Comparison of ENCODE assay signal across 11 cellular contexts in the genomic region with DNA sequence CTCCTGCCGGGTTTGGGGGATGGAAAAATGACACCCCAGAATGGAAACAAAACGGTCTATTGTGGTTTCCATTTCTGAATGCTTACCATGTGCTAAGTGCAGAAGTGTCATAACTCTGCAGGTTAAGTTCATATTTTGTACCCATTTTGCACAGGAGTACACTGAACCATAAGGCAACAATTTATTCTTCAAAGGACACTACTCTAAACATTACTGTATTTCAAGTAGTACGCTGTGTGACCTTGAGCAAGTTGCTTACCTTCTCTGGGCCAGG. TPM values are rescaled to one million over a fixed set of nuclear protein-coding genes. Genes with fewer than 3 reads are reported as not detected.
DNase-seq lines count a peak whose midpoint lies in the region; ATAC-seq and TF ChIP-seq lines count a peak whose summit lies in the region.
"Had no signal": no experiment of that assay in that cellular context is flagged by ENCODE, and none has a peak within 500 bp of the region (broad histone marks: within the 10 kb centered on the region; RNA-seq: fewer than 3 reads in every experiment).

No MANE protein-coding gene starts in this region.

- H3K4me3 ChIP-seq in right atrium auricular region, result no peak overlapping the region
- H3K4me3 ChIP-seq in esophagus squamous epithelium, result no peak overlapping the region
- H3K4me3 ChIP-seq in neural progenitor cell, result no peak overlapping the region
- H3K4me3 ChIP-seq: pancreas had no signal

- no peaks in the 10 kb centered on the region for H3K27me3 ChIP-seq in right atrium auricular region
- H3K27me3 ChIP-seq in esophagus squamous epithelium, result no peaks in the 10 kb centered on the region
- no peaks in the 10 kb centered on the region for H3K27me3 ChIP-seq in neural progenitor cell
- H3K27me3 ChIP-seq: pancreas had no signal

- H3K4me1 ChIP-seq in right atrium auricular region, result peaks cover 0 to 24% of the 10 kb centered on the region in 2 donors
- peaks cover 7 to 65% (median 33%) of the 10 kb centered on the region in 3 donors for H3K4me1 ChIP-seq in esophagus squamous epithelium
- peaks cover 15% of the 10 kb centered on the region for H3K4me1 ChIP-seq in neural progenitor cell
- H3K4me1 ChIP-seq: pancreas had no signal

- peak overlapping the region; percentile 57 for H3K4me3 Mint-ChIP-seq in neural progenitor cell
- H3K4me3 Mint-ChIP-seq: activated T-helper 1 cell treated with anti-CD3 and anti-CD28 coated beads, Interleukin-12 subunit alpha, Interleukin-12 subunit beta, Interleukin-2, Interleukin-4 antibody, amounts not matched to agents 30 ng/mL and 10 ng/mL and 1 ng/mL, durations not matched to agents 14 hours and 24 hours and 36 hours had no signal

- peak overlapping the region; percentile 98 for H3K27ac Mint-ChIP-seq in neural progenitor cell
- H3K27ac Mint-ChIP-seq: activated T-helper 1 cell treated with anti-CD3 and anti-CD28 coated beads, Interleukin-12 subunit alpha, Interleukin-12 subunit beta, Interleukin-2, Interleukin-4 antibody, amounts not matched to agents 30 ng/mL and 10 ng/mL and 1 ng/mL, durations not matched to agents 14 hours and 24 hours and 36 hours had no signal

- no peak for TF ChIP-seq CTCF in right atrium auricular region (IDR thresholded peaks at IDR 0.05)
- no peak for TF ChIP-seq CTCF in esophagus squamous epithelium (IDR thresholded peaks at IDR 0.05)
- TF ChIP-seq CTCF in neural progenitor cell (IDR thresholded peaks at IDR 0.05), result no peak

- H3K27ac ChIP-seq in right atrium auricular region (peak overlapping the region; percentile 74 to 75), esophagus squamous epithelium (peak overlapping the region; percentile 89 to 94 (median 91)), neural progenitor cell (no peak overlapping the region)
- H3K27ac ChIP-seq: pancreas had no signal

- H3F3A ChIP-seq in neural progenitor cell (ENCODE audit: low read depth), result peaks cover 25% of the 10 kb centered on the region

- H3K36me3 ChIP-seq in right atrium auricular region (no peaks in the 10 kb centered on the region), esophagus squamous epithelium (no peaks in the 10 kb centered on the region), neural progenitor cell (no peaks in the 10 kb centered on the region)
- H3K36me3 ChIP-seq: pancreas had no signal

- H3K79me2 ChIP-seq in neural progenitor cell (ENCODE audit: low read depth), result no peaks in the 10 kb centered on the region

- DNase-seq in right atrium auricular region (ENCODE audit: low spot score) (no peak), Right ventricle myocardium inferior (ENCODE audit: missing footprints) (no peak), esophagus squamous epithelium (lab: John Stamatoyannopoulos, UW) (no peak), neural progenitor cell (ENCODE audit: low spot score) (no peak), islet precursor cell (no peak), NCI-H1694 treated with DMSO at 0.1 percent for 48 hours (lab: John Stamatoyannopoulos, UW) (no peak)
- DNase-seq: cortex of kidney, pancreas had no signal

- H3K9ac ChIP-seq in neural progenitor cell, result no peak overlapping the region

- peaks cover 45% of the 10 kb centered on the region for H3K4me1 Mint-ChIP-seq in neural progenitor cell

- no peaks in the 10 kb centered on the region for H3K36me3 Mint-ChIP-seq in neural progenitor cell

- no peaks in the 10 kb centered on the region for H4K20me1 ChIP-seq in neural progenitor cell (ENCODE audit: low read depth)

- WGBS in esophagus squamous epithelium, 2 donors, result 50 to 70% methylated on average over 2 to 3 of the region's 3 CpGs

- intact Hi-C loops in Right ventricle myocardium inferior (cut with DNase I) (loop anchor here (2.0 kb wide), 1 partner anchor 13 kb away; no protein-coding TSS in a partner anchor), esophagus squamous epithelium (cut with DNase I) (no loop called here)

- ATAC-seq in Right ventricle myocardium inferior, result no peak
- no peak for ATAC-seq in GM21423 (IDR thresholded peaks at IDR 0.05; ENCODE audit: unreplicated experiment)
- no peak for ATAC-seq in GM21367 (IDR thresholded peaks at IDR 0.05; ENCODE audit: unreplicated experiment)

- H2AFZ ChIP-seq in neural progenitor cell (replicated peaks), result no peak overlapping the region

- H3K9me3 Mint-ChIP-seq in neural progenitor cell, result no peaks in the 10 kb centered on the region
- H3K9me3 Mint-ChIP-seq: activated T-helper 1 cell treated with anti-CD3 and anti-CD28 coated beads, Interleukin-12 subunit alpha, Interleukin-12 subunit beta, Interleukin-2, Interleukin-4 antibody, amounts not matched to agents 30 ng/mL and 10 ng/mL and 1 ng/mL, durations not matched to agents 14 hours and 24 hours and 36 hours had no signal

- H3K9me3 ChIP-seq in right atrium auricular region (no peaks in the 10 kb centered on the region), esophagus squamous epithelium (no peaks in the 10 kb centered on the region), neural progenitor cell (ENCODE audit: low read depth) (no peaks in the 10 kb centered on the region)
- H3K9me3 ChIP-seq: pancreas had no signal

- peaks cover 8% of the 10 kb centered on the region for H3K27me3 Mint-ChIP-seq in neural progenitor cell (ENCODE audit: insufficient read depth, low read depth)

- H3K4me2 ChIP-seq in neural progenitor cell, result no peak overlapping the region

- no peak for TF ChIP-seq POLR2A in esophagus squamous epithelium (IDR thresholded peaks at IDR 0.05)

RNA-seq across cellular contexts. Expression of a gene that starts 9.8 kb away (rescaled TPM):
- total RNA-seq in right atrium auricular region (100 to 1,000 TPM; 450 to 815 TPM), Right ventricle myocardium inferior (98.9 TPM), esophagus squamous epithelium (100 to 1,000 TPM; 422 to 839 (median 555) TPM), neural progenitor cell (ENCODE audit: low replicate concordance) (80.8 and 133 TPM in 2 replicates)

RNA-seq across cellular contexts. Expression of a gene that starts 42.4 kb away (rescaled TPM):
- total RNA-seq in right atrium auricular region, result 1 to 10 TPM; 6.8 to 9.0 TPM
- 7.1 TPM for total RNA-seq in Right ventricle myocardium inferior
- total RNA-seq in esophagus squamous epithelium, result 1 to 10 TPM in 2 of 4 donors, under 1 TPM in 1, not detected in 1; 0.83 to 3.1 (median 2.6) TPM
- not detected in 2 replicates for total RNA-seq in neural progenitor cell (ENCODE audit: low replicate concordance)
- total RNA-seq: activated T-helper 1 cell treated with anti-CD3 and anti-CD28 coated beads, Interleukin-12 subunit alpha, Interleukin-12 subunit beta, Interleukin-2, Interleukin-4 antibody, amounts not matched to agents 30 ng/mL and 10 ng/mL and 1 ng/mL, durations not matched to agents 14 hours and 24 hours and 36 hours had no signal
